In the genomic region with DNA sequence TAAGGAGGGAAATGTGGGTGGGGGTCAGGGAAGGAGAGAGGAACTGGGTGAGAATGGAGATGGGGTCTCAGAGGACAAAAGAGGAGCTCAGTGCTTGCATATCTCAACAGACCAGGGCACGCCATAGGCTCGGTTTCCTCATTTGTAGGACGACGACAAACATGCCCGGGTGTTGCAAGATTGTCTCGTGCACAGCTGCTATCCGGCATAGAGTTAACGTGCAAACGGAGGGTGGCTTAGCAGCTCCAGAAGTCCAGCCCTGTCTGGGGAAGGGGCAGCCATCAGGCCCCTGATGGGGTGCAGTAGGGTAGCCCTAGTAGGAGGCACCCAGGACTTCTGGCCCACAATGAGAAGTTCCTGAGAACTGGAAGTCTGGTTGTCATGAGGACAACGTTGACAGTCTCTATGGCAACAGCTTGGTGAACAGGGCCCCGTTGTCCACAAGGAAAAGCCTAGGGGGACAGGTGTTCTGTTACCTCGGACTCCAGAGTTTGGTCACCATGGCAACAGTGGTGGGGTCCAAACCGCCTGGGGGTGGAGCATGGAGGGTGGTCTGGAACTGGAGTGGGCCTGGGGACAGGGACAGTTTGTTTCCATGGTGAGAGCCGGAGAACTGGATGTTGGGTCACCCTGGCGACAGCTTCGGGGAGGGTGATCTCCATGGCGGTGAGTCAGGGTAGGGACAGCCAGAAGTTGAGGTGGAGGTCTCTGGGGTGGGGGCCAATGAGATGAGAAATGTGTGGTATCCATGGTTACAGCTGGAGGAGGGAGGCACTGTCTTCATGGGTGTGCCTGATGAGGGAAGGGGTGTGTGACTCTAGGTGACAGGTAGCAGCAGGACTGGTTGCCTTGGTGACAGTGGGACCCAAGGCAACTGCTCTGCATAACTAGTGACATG, we compare ENCODE assay signal across 1 cellular context.
A peak's percentile ranks its signal among the peaks of the same experiment; 100 is the strongest.
TF ChIP-seq lines count a peak whose summit lies in the region.

No MANE protein-coding gene starts in this region.

TF ChIP-seq in HepG2, 621 proteins besides CTCF, POLR2A, EP300 and RAD21:
- TF ChIP-seq ZKSCAN1 (IDR thresholded peaks at IDR 0.05; ENCODE audit: low read length): no peak
- TF ChIP-seq RFX1 (IDR thresholded peaks at IDR 0.05): peak; percentile 85
- peak; percentile 51; the same call in 1 of the 2 replicates for TF ChIP-seq TFAP4 (IDR thresholded peaks at IDR 0.05; ENCODE audit: borderline replicate concordance, low read depth)
- peak; percentile 30; the same call in 1 of the 2 replicates for TF ChIP-seq SAP130 (CRISPR knock-in tag; IDR thresholded peaks at IDR 0.05; ENCODE audit: low read depth)
- no peak for TF ChIP-seq ZFY (CRISPR knock-in tag; IDR thresholded peaks at IDR 0.05)
- TF ChIP-seq, protein P1, sequence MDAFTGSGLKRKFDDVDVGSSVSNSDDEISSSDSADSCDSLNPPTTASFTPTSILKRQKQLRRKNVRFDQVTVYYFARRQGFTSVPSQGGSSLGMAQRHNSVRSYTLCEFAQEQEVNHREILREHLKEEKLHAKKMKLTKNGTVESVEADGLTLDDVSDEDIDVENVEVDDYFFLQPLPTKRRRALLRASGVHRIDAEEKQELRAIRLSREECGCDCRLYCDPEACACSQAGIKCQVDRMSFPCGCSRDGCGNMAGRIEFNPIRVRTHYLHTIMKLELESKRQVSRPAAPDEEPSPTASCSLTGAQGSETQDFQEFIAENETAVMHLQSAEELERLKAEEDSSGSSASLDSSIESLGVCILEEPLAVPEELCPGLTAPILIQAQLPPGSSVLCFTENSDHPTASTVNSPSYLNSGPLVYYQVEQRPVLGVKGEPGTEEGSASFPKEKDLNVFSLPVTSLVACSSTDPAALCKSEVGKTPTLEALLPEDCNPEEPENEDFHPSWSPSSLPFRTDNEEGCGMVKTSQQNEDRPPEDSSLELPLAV (CRISPR knock-in tag; conservative IDR thresholded peaks at IDR 0.05; ENCODE audit: low read depth): no peak
- 0 out of 2 replicates have a peak, but pooled peaks have one; percentile 20 for TF ChIP-seq TBX2 (CRISPR knock-in tag; IDR thresholded peaks at IDR 0.05; ENCODE audit: borderline replicate concordance)
- TF ChIP-seq BHLHE40 (IDR thresholded peaks at IDR 0.05; ENCODE audit: low read length): peak; percentile 80
- TF ChIP-seq TRIM24 (CRISPR knock-in tag; IDR thresholded peaks at IDR 0.05): no peak
- TF ChIP-seq RFX3 (CRISPR knock-in tag; IDR thresholded peaks at IDR 0.05): peak; percentile 57; the same call in 1 of the 2 replicates
- TF ChIP-seq CEBPB (IDR thresholded peaks at IDR 0.05; ENCODE audit: borderline replicate concordance, low read depth, low read length): peak; percentile 83
TF ChIP-seq in HepG2: peak in this region for 7.
